ENCODE assay signal across 28 cellular contexts in the genomic region with DNA sequence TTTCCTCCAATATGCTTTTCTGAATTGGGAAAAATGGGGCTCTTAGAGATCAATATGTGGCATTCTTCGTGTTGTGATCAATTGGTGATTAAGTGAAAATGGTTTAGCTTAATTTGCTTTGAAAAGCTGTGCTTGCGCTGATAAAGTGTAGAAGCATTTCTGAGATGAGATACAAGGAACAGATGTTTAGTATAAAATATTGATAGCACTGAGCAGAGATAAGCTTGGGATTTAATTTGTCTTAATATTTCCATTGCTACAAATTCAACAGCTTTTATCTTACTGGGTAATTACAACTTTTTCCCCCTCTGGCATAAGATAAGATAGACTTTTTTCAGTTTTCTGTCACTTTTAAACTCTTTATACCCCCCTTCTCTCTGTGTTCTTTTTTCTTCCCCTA.
"Had no signal": no experiment of that assay in that cellular context is flagged by ENCODE, and none has a peak within 500 bp of the region (broad histone marks: within the 10 kb centered on the region; RNA-seq: fewer than 3 reads in every experiment).

No MANE protein-coding gene starts in this region.

- FAIRE-seq: TTC549 had no signal

- H3K27ac ChIP-seq: ascending aorta, cardiac muscle cell had no signal

- ATAC-seq: activated CD8-positive, alpha-beta T cell treated with anti-CD3 and anti-CD28 coated beads for 36 hours; activated naive CD8-positive, alpha-beta T cell treated with anti-CD3 and anti-CD28 coated beads, Interleukin-2, amount 50 U/mL, for 24 hours had no signal

- H3K36me3 ChIP-seq: ascending aorta, cardiac muscle cell had no signal

- H3K4me3 ChIP-seq: ascending aorta, cardiac muscle cell had no signal

- H3K27me3 ChIP-seq: ascending aorta, cardiac muscle cell had no signal

- DNase-seq: activated B cell treated with CpG ODN at 0.5 μM for 24 hours; activated CD4-positive, alpha-beta memory T cell treated with anti-CD3 and anti-CD28 coated beads for 36 hours; activated CD4-positive, alpha-beta T cell treated with anti-CD3 and anti-CD28 coated beads for 4 hours; activated CD4-positive, alpha-beta T cell treated with anti-CD3 and anti-CD28 coated beads, Interleukin-2, amount 10 ng/mL, durations not matched to agents 24 days and 14 days; activated CD4-positive, alpha-beta T cell treated with anti-CD3 and anti-CD28 coated beads, Interleukin-2, amount 50 U/mL, for 1 hour; activated CD4-positive, alpha-beta T cell treated with anti-CD3 and anti-CD28 coated beads, Interleukin-2, amount 50 U/mL, for 4 hours; activated CD4-positive, CD25-positive, alpha-beta regulatory T cell treated with anti-CD3 and anti-CD28 coated beads, Interleukin-2, amount 50 U/mL, for 72 hours; activated CD8-positive, alpha-beta memory T cell treated with anti-CD3 and anti-CD28 coated beads, Interleukin-2, amount 50 U/mL, for 4 hours; activated CD8-positive, alpha-beta T cell treated with anti-CD3 and anti-CD28 coated beads for 36 hours; activated effector memory CD4-positive, alpha-beta T cell treated with Interleukin-2 at 50 U/mL for 16 hours; activated gamma-delta T cell; activated naive CD4-positive, alpha-beta T cell treated with anti-CD3 and anti-CD28 coated beads, Interleukin-2, amount 10 ng/mL, durations not matched to agents 7 days and 5 days; activated naive CD4-positive, alpha-beta T cell treated with Interleukin-2 at 50 U/mL for 16 hours; activated naive CD8-positive, alpha-beta T cell treated with anti-CD3 and anti-CD28 coated beads, Interleukin-2, amount 10 ng/mL, durations not matched to agents 7 days and 5 days; activated naive CD8-positive, alpha-beta T cell treated with anti-CD3 and anti-CD28 coated beads, Interleukin-2, amount 50 U/mL, for 24 hours; activated T-cell treated with anti-CD3 and anti-CD28 coated beads for 4 hours; activated T-cell treated with anti-CD3 and anti-CD28 coated beads, Interleukin-2, amount 50 U/mL, for 1 hour; activated T-cell treated with anti-CD3 and anti-CD28 coated beads, Interleukin-2, amount 50 U/mL, for 48 hours; amygdala; anterior cingulate cortex; caudate nucleus; cerebellar nuclear complex; T-helper 1 cell; T-helper 2 cell; T-helper 9 cell had no signal

- H3K4me1 ChIP-seq: ascending aorta had no signal

- H3K9me3 ChIP-seq: ascending aorta had no signal
